Comparison of ENCODE assay signal across 8 cellular contexts in the genomic region with DNA sequence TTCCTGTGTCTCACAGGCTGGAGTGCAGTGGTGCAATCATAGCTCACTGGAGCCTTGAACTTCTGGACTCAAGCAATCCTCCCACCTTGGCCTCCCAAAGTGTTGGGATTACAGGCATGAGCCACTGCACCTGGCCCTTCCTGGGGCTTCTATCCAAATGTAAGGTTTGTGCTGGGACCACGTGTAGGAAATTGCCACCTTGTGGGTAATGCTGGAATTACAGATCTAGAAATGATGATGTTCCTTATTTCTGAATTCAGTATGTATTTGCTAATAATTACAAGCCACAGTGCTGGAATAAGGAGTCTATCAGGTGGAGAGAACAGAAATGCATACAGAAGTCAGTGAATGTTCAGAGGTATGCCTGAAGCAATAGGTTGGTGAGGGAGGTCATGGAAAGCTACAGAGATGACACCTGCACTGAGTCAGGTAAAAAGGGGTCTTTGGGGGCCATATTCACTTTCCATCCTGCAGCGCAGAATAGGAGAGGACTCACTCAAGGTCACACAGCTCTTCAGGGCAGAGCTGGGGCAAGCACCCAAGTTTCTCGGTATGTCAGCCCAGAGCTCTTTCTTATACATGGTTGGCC. TPM values are rescaled to one million over a fixed set of nuclear protein-coding genes. Genes with fewer than 3 reads are reported as not detected.
DNase-seq lines count a peak whose midpoint lies in the region; ATAC-seq, FAIRE-seq and TF ChIP-seq lines count a peak whose summit lies in the region.

No MANE protein-coding gene starts in this region.

- H4K8ac ChIP-seq in mesendoderm (ENCODE audit: low read depth, low read length): no peak overlapping the region

- peak overlapping the region; percentile 89 for H2BK5ac ChIP-seq in mesendoderm (ENCODE audit: low read length)

- no peak for ATAC-seq in GM19397 (IDR thresholded peaks at IDR 0.05; ENCODE audit: unreplicated experiment)
- no peak for ATAC-seq in HG03135 (IDR thresholded peaks at IDR 0.05; ENCODE audit: unreplicated experiment)

- no peak overlapping the region for H4K5ac ChIP-seq in mesendoderm (ENCODE audit: low read length)

- WGBS in mesendoderm (ENCODE audit: extremely low coverage, insufficient coverage, low lambda C conversion rate): no CpG with 5 or more reads among the region's 3 CpGs

- H2AK5ac ChIP-seq in mesendoderm (ENCODE audit: low read length): peak overlapping the region; percentile 93

- H3K4me1 ChIP-seq in mesendoderm (ENCODE audit: control insufficient read depth, low read depth, low read length): peaks cover 14% of the 10 kb centered on the region

- FAIRE-seq in bronchial epithelial cell (lab: Jason Lieb, UNC): no peak

- H3K23ac ChIP-seq in mesendoderm (ENCODE audit: low read length): peak overlapping the region; percentile 72

- no peak overlapping the region for H2BK120ac ChIP-seq in mesendoderm (ENCODE audit: low read depth, low read length)

- no peak overlapping the region for H2BK15ac ChIP-seq in mesendoderm (replicated peaks; ENCODE audit: low read depth)

- H3K56ac ChIP-seq in mesendoderm (ENCODE audit: low read length): peak overlapping the region; percentile 56

- DNase-seq in AG04449 (ENCODE audit: low read depth, low spot score) (no peak), GM10248 (ENCODE audit: extremely low spot score) (no peak), NCI-H345 (lab: John Stamatoyannopoulos, UW) (peak; percentile 54), bronchial epithelial cell (ENCODE audit: low read depth) (peak; percentile 47), mesendoderm (peak; percentile 66)
- no peak for DNase-seq in activated naive CD4-positive, alpha-beta T cell treated with Interleukin-2 at 50 U/mL for 16 hours

- H3K79me1 ChIP-seq in mesendoderm (ENCODE audit: low read length): no peaks in the 10 kb centered on the region

- CTCF ChIA-PET in AG04449 (lab: Yijun Ruan, JAX): interaction anchor here (0.6 to 4.6 kb wide), 25 partner anchors 8 to 951 kb away, joined by 3 to 27 read pairs (median 4); partner anchors contain the start of genes ALDH1B1 and IGFBPL1
- CTCF ChIA-PET in GM10248 (lab: Yijun Ruan, JAX): interaction anchor here (0.7 to 4.8 kb wide), 17 partner anchors 8 to 528 kb away, joined by 3 to 38 read pairs (median 4); partner anchors contain the start of gene ALDH1B1

- H3K9ac ChIP-seq in mesendoderm (ENCODE audit: low read length): no peak overlapping the region

- H3K36me3 ChIP-seq in bronchial epithelial cell (ENCODE audit: control insufficient read depth, insufficient read depth, low read length) (no peaks in the 10 kb centered on the region), mesendoderm (ENCODE audit: control insufficient read depth, insufficient read depth, low read length) (no peaks in the 10 kb centered on the region)

- no peaks in the 10 kb centered on the region for H3K79me2 ChIP-seq in mesendoderm (ENCODE audit: control insufficient read depth, insufficient read depth, low read length)

- H3K4ac ChIP-seq in mesendoderm (ENCODE audit: low read depth, low read length): no peak overlapping the region

- H3K4me3 ChIP-seq in AG04449 (ENCODE audit: low read depth, low read length) (no peak overlapping the region), bronchial epithelial cell (ENCODE audit: low read depth, low read length) (no peak overlapping the region), mesendoderm (ENCODE audit: low read length) (no peak overlapping the region)

- H3K18ac ChIP-seq in mesendoderm (ENCODE audit: low read length): peak overlapping the region; percentile 62

- TF ChIP-seq CTCF in AG04449 (IDR thresholded peaks at IDR 0.05; ENCODE audit: insufficient read depth, low read length, missing control alignments) (peak; percentile 43), GM10248 (IDR thresholded peaks at IDR 0.05; ENCODE audit: control extremely low read depth, extremely low read depth, low read depth, missing control alignments) (peak; percentile 59), bronchial epithelial cell (IDR thresholded peaks at IDR 0.05; ENCODE audit: insufficient read depth, low read length, severe bottlenecking) (peak; percentile 40)

- peak overlapping the region; percentile 78 for H3K27ac ChIP-seq in mesendoderm (ENCODE audit: low read depth, low read length)

- H3K27me3 ChIP-seq in bronchial epithelial cell (ENCODE audit: control insufficient read depth, insufficient read depth, low read length) (no peaks in the 10 kb centered on the region), mesendoderm (ENCODE audit: insufficient read depth, low read length, poor library complexity) (no peaks in the 10 kb centered on the region)

- POLR2A ChIA-PET in AG04449 (lab: Yijun Ruan, JAX) (no interaction called here), GM10248 (lab: Yijun Ruan, JAX) (no interaction called here)

- no peak overlapping the region for H3K4me2 ChIP-seq in mesendoderm (ENCODE audit: low read length)

RNA-seq across cellular contexts. Expression of gene IGFBPL1, which starts 8.8 kb away (rescaled TPM):
- not detected in 2 replicates for total RNA-seq in bronchial epithelial cell
- polyA plus RNA-seq in mesendoderm (2013, experiment 1 of 2): 8.6 TPM
- polyA plus RNA-seq in mesendoderm (2013, experiment 2 of 2): 8.8 TPM

RNA-seq across cellular contexts. Expression of gene ALDH1B1, which starts 40.5 kb away (rescaled TPM):
- total RNA-seq in bronchial epithelial cell: 4.6 and 11.1 TPM in 2 replicates
- polyA plus RNA-seq in mesendoderm (2013, experiment 1 of 2): 28.7 TPM
- polyA plus RNA-seq in mesendoderm (2013, experiment 2 of 2): 27.7 TPM

Comparison
In these comparisons a context has a peak if more than half of its experiments do, and no peak if none do; other contexts are left out.
1. DNase-seq: peak in NCI-H345 (single experiment), bronchial epithelial cell (single experiment) and mesendoderm (single experiment); none in AG04449 (single experiment), GM10248 (single experiment) and activated naive CD4-positive, alpha-beta T cell treated with Interleukin-2 at 50 U/mL for 16 hours (single experiment).
2. Peak in every context shown above with its lines, with median percentiles within 50 percentile points of each other: CTCF ChIP-seq.